ENCODE assay signal across 9 cellular contexts in the genomic region with DNA sequence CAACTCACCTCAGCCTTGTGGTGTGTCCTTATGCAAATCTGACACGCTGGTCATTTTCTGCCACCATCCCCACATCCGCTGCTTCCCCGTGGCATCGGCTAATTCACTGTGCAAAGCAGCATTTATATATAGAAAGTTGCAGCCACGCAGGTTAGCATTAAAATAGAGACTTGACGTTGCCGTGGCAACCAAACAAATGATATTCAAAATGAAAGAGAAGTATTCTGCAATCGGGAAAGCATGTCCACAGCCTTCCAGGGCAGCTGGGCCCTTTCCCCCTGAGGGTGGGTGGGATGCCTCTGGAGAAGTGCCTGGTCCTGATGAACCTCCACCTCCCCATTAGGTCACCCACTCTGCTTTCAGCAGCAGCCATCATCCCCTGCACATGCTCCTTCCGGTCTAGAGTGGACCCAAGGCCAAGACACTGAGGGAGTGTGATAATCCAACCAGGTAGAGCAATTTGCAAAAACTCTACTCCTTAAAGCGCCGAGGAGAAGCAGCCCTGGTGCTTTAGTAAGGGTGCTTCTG.
A peak's percentile ranks its signal among the peaks of the same experiment; 100 is the strongest.
DNase-seq lines count a peak whose midpoint lies in the region; ATAC-seq and TF ChIP-seq lines count a peak whose summit lies in the region.
"Had no signal": no experiment of that assay in that cellular context is flagged by ENCODE, and none has a peak within 500 bp of the region (broad histone marks: within the 10 kb centered on the region; RNA-seq: fewer than 3 reads in every experiment).

No MANE protein-coding gene starts in this region.

- H3K36me3 Mint-ChIP-seq in osteocyte (ENCODE audit: unreplicated experiment), result no peaks in the 10 kb centered on the region

- peak overlapping the region; percentile 27 for H3K27ac Mint-ChIP-seq in osteocyte (ENCODE audit: unreplicated experiment)
- H3K27ac Mint-ChIP-seq: T-helper 17 cell had no signal

- H3K9me2 ChIP-seq in SU-DHL-6 (replicated peaks; ENCODE audit: insufficient read depth, low read length), result no peaks in the 10 kb centered on the region

- no peak overlapping the region for H3K4me3 Mint-ChIP-seq in osteocyte (ENCODE audit: unreplicated experiment)
- H3K4me3 Mint-ChIP-seq: T-helper 17 cell had no signal

- no peaks in the 10 kb centered on the region for H3K36me3 ChIP-seq in SU-DHL-6 (ENCODE audit: low read length)

- TF ChIP-seq CTCF in SU-DHL-6 (IDR thresholded peaks at IDR 0.05; ENCODE audit: insufficient read depth, low read length, poor library complexity, severe bottlenecking), result no peak
- no peak for TF ChIP-seq CTCF in osteocyte (IDR thresholded peaks at IDR 0.05)

- peak overlapping the region; percentile 49 for H3K27ac ChIP-seq in SU-DHL-6 (ENCODE audit: low read depth, low read length)

- no peaks in the 10 kb centered on the region for H4K20me1 ChIP-seq in SU-DHL-6 (ENCODE audit: low read depth, low read length)

- DNase-seq in osteocyte (ENCODE audit: extremely low spot score, unreplicated experiment) (no peak), SIG-M5 (lab: John Stamatoyannopoulos, UW) (no peak), NCI-H524 treated with DMSO at 0.1 percent for 48 hours (lab: John Stamatoyannopoulos, UW) (no peak), NCI-H2107 (lab: John Stamatoyannopoulos, UW) (no peak)
- no peak for DNase-seq in activated CD4-positive, CD25-positive, alpha-beta regulatory T cell treated with anti-CD3 and anti-CD28 coated beads, Interleukin-2, amount 50 U/mL, for 72 hours
- DNase-seq: T-helper 17 cell had no signal

- no peaks in the 10 kb centered on the region for H3K9me3 ChIP-seq in SU-DHL-6 (ENCODE audit: insufficient read depth, low read length)

- H3K4me2 ChIP-seq in SU-DHL-6 (ENCODE audit: low read depth, low read length, poor library complexity, severe bottlenecking), result peak overlapping the region; percentile 30

- no peaks in the 10 kb centered on the region for H3K27me3 Mint-ChIP-seq in osteocyte (ENCODE audit: unreplicated experiment)
- H3K27me3 Mint-ChIP-seq: T-helper 17 cell had no signal

- H3K9ac ChIP-seq in SU-DHL-6 (ENCODE audit: low read length), result no peak overlapping the region

- H3F3A ChIP-seq in SU-DHL-6 (ENCODE audit: insufficient read depth), result no peaks in the 10 kb centered on the region

- no peak overlapping the region for H3K4me3 ChIP-seq in SU-DHL-6 (ENCODE audit: insufficient read depth, low read length, poor library complexity, severe bottlenecking)

- H3K4me1 Mint-ChIP-seq in osteocyte (ENCODE audit: unreplicated experiment), result peaks cover 35% of the 10 kb centered on the region
- H3K4me1 Mint-ChIP-seq: T-helper 17 cell had no signal

- H3K9me3 Mint-ChIP-seq in osteocyte (ENCODE audit: unreplicated experiment), result no peaks in the 10 kb centered on the region

- no peak overlapping the region for H2AFZ ChIP-seq in SU-DHL-6 (ENCODE audit: low read depth, low read length, severe bottlenecking)

- no peaks in the 10 kb centered on the region for H3K27me3 ChIP-seq in SU-DHL-6 (ENCODE audit: low read length)

- ATAC-seq in GM18909 (IDR thresholded peaks at IDR 0.05; ENCODE audit: poor library complexity, unreplicated experiment) (peak; percentile 89), HG02840 (IDR thresholded peaks at IDR 0.05; ENCODE audit: low FRiP score, unreplicated experiment) (peak; percentile 71)
- ATAC-seq: T-helper 17 cell had no signal

- no peaks in the 10 kb centered on the region for H3K79me2 ChIP-seq in SU-DHL-6 (ENCODE audit: insufficient read depth, low read length)
